ENCODE assay signal across 1 cellular context in genomic region chr1:16145988-16146887, GRCh38.
TF ChIP-seq lines count a peak whose summit lies in the region.

No MANE protein-coding gene starts in this region.

TF ChIP-seq in K562, 482 proteins besides CTCF, POLR2A, EP300 and RAD21 (continued from another document and continues in another):
- TF ChIP-seq ESRRA (IDR thresholded peaks at IDR 0.05; ENCODE audit: borderline replicate concordance, low read depth) (peak; percentile 48; the same call in 1 of the 2 replicates), ZNF197 (CRISPR knock-in tag; IDR thresholded peaks at IDR 0.05; ENCODE audit: low read depth) (no peak), SREBF2 (CRISPR knock-in tag; IDR thresholded peaks at IDR 0.05) (no peak), TEAD1 (CRISPR knock-in tag; IDR thresholded peaks at IDR 0.05) (peak; percentile 98 to 100), ZNF75A (CRISPR knock-in tag; IDR thresholded peaks at IDR 0.05) (no peak), ZNF696 (CRISPR knock-in tag; conservative IDR thresholded peaks at IDR 0.05) (peak; percentile 87), TRIM24 (IDR thresholded peaks at IDR 0.05) (peak; percentile 46 to 63; a peak in 3 of 4 replicates), MNT (conservative IDR thresholded peaks at IDR 0.05) (peak; percentile 59 to 72), ZNF707 (CRISPR knock-in tag; conservative IDR thresholded peaks at IDR 0.05) (no peak), BMI1 (IDR thresholded peaks at IDR 0.05; ENCODE audit: low read length) (no peak), GTF2B (IDR thresholded peaks at IDR 0.05; ENCODE audit: extremely low read depth, insufficient read length) (no peak), SAFB (IDR thresholded peaks at IDR 0.05; ENCODE audit: borderline replicate concordance, low read depth, low read length) (peak; percentile 53; the same call in 1 of the 2 replicates), ZNF77 (CRISPR knock-in tag; IDR thresholded peaks at IDR 0.05) (no peak), ZNF695 (CRISPR knock-in tag; IDR thresholded peaks at IDR 0.05) (0 out of 2 replicates have a peak, but pooled peaks have one; percentile 83), PBX2 (CRISPR knock-in tag; IDR thresholded peaks at IDR 0.05; ENCODE audit: low read depth) (no peak), PBX2 (tag; conservative IDR thresholded peaks at IDR 0.05; ENCODE audit: low read depth) (peak; percentile 56), PRMT5 (CRISPR knock-in tag; IDR thresholded peaks at IDR 0.05) (no peak), SNRNP70 (optimal IDR thresholded peaks at IDR 0.05; ENCODE audit: low read depth, low read length) (no peak), ZNF12 (CRISPR knock-in tag; IDR thresholded peaks at IDR 0.05) (no peak), TAF15 (IDR thresholded peaks at IDR 0.05; ENCODE audit: low read depth, low read length) (no peak), U2AF2 (optimal IDR thresholded peaks at IDR 0.05; ENCODE audit: low read depth, low read length) (no peak), BHLHE40 (IDR thresholded peaks at IDR 0.05; ENCODE audit: low read length) (peak; percentile 63), IRF1 (CRISPR knock-in tag; IDR thresholded peaks at IDR 0.05; ENCODE audit: borderline replicate concordance) (no peak), STAT5A (IDR thresholded peaks at IDR 0.05; ENCODE audit: borderline replicate concordance, low read length) (peak; percentile 66), SRSF3 (IDR thresholded peaks at IDR 0.05; ENCODE audit: insufficient read depth, low read length) (no peak), RAD51 (IDR thresholded peaks at IDR 0.05; ENCODE audit: borderline replicate concordance, low read depth) (no peak), SIN3A (IDR thresholded peaks at IDR 0.05; ENCODE audit: borderline replicate concordance in 2 of 2, control insufficient read depth in 1 of 2, low read depth in 2 of 2, low read length in 2 of 2) (no peak), MCM3 (IDR thresholded peaks at IDR 0.05) (no peak), ZNF449 (CRISPR knock-in tag; IDR thresholded peaks at IDR 0.05) (no peak), JUND (IDR thresholded peaks at IDR 0.05; ENCODE audit: borderline replicate concordance, low read depth, low read length) (peak; percentile 99), JUND (tag; IDR thresholded peaks at IDR 0.05; ENCODE audit: borderline replicate concordance, low read depth, low read length) (peak; percentile 95; the same call in 2 of the 3 replicates), ARID4B (CRISPR knock-in tag; IDR thresholded peaks at IDR 0.05) (no peak; the same call in none of the 2 replicates), CBFA2T2 (conservative IDR thresholded peaks at IDR 0.05) (peak; percentile 84), GTF2E2 (tag; IDR thresholded peaks at IDR 0.05) (no peak), MEF2A (IDR thresholded peaks at IDR 0.05; ENCODE audit: control insufficient read depth, low read depth, low read length) (no peak)
- TF ChIP-seq, protein P1, sequence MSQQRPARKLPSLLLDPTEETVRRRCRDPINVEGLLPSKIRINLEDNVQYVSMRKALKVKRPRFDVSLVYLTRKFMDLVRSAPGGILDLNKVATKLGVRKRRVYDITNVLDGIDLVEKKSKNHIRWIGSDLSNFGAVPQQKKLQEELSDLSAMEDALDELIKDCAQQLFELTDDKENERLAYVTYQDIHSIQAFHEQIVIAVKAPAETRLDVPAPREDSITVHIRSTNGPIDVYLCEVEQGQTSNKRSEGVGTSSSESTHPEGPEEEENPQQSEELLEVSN (IDR thresholded peaks at IDR 0.05; ENCODE audit: borderline replicate concordance in 1 of 2, extremely low read depth in 1 of 2, insufficient read depth in 1 of 2, insufficient read length in 1 of 2, low read depth in 1 of 2, low read length in 1 of 2, poor library complexity in 1 of 2, severe bottlenecking in 1 of 2), result peak in 1 of 2 experiments; percentile 32
- TF ChIP-seq, protein P2, sequence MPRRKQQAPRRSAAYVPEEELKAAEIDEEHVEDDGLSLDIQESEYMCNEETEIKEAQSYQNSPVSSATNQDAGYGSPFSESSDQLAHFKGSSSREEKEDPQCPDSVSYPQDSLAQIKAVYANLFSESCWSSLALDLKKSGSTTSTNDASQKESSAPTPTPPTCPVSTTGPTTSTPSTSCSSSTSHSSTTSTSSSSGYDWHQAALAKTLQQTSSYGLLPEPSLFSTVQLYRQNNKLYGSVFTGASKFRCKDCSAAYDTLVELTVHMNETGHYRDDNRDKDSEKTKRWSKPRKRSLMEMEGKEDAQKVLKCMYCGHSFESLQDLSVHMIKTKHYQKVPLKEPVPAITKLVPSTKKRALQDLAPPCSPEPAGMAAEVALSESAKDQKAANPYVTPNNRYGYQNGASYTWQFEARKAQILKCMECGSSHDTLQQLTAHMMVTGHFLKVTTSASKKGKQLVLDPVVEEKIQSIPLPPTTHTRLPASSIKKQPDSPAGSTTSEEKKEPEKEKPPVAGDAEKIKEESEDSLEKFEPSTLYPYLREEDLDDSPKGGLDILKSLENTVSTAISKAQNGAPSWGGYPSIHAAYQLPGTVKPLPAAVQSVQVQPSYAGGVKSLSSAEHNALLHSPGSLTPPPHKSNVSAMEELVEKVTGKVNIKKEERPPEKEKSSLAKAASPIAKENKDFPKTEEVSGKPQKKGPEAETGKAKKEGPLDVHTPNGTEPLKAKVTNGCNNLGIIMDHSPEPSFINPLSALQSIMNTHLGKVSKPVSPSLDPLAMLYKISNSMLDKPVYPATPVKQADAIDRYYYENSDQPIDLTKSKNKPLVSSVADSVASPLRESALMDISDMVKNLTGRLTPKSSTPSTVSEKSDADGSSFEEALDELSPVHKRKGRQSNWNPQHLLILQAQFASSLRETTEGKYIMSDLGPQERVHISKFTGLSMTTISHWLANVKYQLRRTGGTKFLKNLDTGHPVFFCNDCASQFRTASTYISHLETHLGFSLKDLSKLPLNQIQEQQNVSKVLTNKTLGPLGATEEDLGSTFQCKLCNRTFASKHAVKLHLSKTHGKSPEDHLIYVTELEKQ (CRISPR knock-in tag; IDR thresholded peaks at IDR 0.05), result no peak
- TF ChIP-seq, protein P3, sequence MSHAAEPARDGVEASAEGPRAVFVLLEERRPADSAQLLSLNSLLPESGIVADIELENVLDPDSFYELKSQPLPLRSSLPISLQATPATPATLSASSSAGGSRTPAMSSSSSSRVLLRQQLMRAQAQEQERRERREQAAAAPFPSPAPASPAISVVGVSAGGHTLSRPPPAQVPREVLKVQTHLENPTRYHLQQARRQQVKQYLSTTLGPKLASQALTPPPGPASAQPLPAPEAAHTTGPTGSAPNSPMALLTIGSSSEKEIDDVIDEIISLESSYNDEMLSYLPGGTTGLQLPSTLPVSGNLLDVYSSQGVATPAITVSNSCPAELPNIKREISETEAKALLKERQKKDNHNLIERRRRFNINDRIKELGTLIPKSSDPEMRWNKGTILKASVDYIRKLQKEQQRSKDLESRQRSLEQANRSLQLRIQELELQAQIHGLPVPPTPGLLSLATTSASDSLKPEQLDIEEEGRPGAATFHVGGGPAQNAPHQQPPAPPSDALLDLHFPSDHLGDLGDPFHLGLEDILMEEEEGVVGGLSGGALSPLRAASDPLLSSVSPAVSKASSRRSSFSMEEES (CRISPR knock-in tag; IDR thresholded peaks at IDR 0.05), result no peak
- TF ChIP-seq, protein P4, sequence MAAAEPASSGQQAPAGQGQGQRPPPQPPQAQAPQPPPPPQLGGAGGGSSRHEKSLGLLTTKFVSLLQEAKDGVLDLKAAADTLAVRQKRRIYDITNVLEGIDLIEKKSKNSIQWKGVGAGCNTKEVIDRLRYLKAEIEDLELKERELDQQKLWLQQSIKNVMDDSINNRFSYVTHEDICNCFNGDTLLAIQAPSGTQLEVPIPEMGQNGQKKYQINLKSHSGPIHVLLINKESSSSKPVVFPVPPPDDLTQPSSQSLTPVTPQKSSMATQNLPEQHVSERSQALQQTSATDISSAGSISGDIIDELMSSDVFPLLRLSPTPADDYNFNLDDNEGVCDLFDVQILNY (CRISPR knock-in tag; IDR thresholded peaks at IDR 0.05), result no peak
- TF ChIP-seq, protein P5, sequence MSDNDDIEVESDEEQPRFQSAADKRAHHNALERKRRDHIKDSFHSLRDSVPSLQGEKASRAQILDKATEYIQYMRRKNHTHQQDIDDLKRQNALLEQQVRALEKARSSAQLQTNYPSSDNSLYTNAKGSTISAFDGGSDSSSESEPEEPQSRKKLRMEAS (CRISPR knock-in tag; IDR thresholded peaks at IDR 0.05), result 0 out of 2 replicates have a peak, but pooled peaks have one; percentile 2
